ENCODE assay signal across 1 cellular context in the genomic region with DNA sequence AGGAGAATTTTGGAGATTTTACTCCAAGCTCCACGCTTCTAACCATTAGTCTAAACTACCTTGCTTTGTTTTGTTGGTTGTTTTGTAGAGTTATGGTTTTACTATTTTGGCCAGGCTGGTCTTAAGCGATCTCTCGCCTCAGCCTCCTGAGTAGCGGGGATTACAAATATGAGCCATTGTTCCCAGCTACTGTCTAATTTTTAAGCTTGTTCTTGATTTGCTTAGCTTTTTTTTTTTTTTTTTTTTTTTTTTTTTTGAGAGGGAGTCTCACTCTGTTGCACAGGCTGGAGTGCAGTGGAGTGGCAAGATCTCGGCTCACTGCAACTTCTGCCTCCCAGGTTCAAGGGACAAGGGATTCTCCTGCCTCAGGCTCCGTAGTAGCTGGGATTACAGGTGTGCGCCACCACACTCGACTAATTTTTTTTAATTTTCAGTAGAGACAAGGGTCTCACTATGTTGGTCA.
TF ChIP-seq lines count a peak whose summit lies in the region.

No MANE protein-coding gene starts in this region.

TF ChIP-seq in GM23338, 12 proteins besides CTCF, POLR2A, EP300 and RAD21:
- TF ChIP-seq CREB1 (CRISPR knock-in tag; IDR thresholded peaks at IDR 0.05; ENCODE audit: low read depth) (no peak), JUNB (IDR thresholded peaks at IDR 0.05; ENCODE audit: unreplicated experiment) (no peak), POLR2AphosphoS5 (IDR thresholded peaks at IDR 0.05; ENCODE audit: low read depth) (no peak), ZNF114 (CRISPR knock-in tag; IDR thresholded peaks at IDR 0.05) (no peak), EZH2phosphoT487 (IDR thresholded peaks at IDR 0.05; ENCODE audit: unreplicated experiment) (no peak), NANOG (IDR thresholded peaks at IDR 0.05; ENCODE audit: borderline replicate concordance) (no peak), ZNF331 (CRISPR knock-in tag; IDR thresholded peaks at IDR 0.05; ENCODE audit: low read depth) (no peak), EZH2 (IDR thresholded peaks at IDR 0.05; ENCODE audit: low read depth, unreplicated experiment) (no peak), ETS1 (IDR thresholded peaks at IDR 0.05) (no peak)
- TF ChIP-seq, protein P1, sequence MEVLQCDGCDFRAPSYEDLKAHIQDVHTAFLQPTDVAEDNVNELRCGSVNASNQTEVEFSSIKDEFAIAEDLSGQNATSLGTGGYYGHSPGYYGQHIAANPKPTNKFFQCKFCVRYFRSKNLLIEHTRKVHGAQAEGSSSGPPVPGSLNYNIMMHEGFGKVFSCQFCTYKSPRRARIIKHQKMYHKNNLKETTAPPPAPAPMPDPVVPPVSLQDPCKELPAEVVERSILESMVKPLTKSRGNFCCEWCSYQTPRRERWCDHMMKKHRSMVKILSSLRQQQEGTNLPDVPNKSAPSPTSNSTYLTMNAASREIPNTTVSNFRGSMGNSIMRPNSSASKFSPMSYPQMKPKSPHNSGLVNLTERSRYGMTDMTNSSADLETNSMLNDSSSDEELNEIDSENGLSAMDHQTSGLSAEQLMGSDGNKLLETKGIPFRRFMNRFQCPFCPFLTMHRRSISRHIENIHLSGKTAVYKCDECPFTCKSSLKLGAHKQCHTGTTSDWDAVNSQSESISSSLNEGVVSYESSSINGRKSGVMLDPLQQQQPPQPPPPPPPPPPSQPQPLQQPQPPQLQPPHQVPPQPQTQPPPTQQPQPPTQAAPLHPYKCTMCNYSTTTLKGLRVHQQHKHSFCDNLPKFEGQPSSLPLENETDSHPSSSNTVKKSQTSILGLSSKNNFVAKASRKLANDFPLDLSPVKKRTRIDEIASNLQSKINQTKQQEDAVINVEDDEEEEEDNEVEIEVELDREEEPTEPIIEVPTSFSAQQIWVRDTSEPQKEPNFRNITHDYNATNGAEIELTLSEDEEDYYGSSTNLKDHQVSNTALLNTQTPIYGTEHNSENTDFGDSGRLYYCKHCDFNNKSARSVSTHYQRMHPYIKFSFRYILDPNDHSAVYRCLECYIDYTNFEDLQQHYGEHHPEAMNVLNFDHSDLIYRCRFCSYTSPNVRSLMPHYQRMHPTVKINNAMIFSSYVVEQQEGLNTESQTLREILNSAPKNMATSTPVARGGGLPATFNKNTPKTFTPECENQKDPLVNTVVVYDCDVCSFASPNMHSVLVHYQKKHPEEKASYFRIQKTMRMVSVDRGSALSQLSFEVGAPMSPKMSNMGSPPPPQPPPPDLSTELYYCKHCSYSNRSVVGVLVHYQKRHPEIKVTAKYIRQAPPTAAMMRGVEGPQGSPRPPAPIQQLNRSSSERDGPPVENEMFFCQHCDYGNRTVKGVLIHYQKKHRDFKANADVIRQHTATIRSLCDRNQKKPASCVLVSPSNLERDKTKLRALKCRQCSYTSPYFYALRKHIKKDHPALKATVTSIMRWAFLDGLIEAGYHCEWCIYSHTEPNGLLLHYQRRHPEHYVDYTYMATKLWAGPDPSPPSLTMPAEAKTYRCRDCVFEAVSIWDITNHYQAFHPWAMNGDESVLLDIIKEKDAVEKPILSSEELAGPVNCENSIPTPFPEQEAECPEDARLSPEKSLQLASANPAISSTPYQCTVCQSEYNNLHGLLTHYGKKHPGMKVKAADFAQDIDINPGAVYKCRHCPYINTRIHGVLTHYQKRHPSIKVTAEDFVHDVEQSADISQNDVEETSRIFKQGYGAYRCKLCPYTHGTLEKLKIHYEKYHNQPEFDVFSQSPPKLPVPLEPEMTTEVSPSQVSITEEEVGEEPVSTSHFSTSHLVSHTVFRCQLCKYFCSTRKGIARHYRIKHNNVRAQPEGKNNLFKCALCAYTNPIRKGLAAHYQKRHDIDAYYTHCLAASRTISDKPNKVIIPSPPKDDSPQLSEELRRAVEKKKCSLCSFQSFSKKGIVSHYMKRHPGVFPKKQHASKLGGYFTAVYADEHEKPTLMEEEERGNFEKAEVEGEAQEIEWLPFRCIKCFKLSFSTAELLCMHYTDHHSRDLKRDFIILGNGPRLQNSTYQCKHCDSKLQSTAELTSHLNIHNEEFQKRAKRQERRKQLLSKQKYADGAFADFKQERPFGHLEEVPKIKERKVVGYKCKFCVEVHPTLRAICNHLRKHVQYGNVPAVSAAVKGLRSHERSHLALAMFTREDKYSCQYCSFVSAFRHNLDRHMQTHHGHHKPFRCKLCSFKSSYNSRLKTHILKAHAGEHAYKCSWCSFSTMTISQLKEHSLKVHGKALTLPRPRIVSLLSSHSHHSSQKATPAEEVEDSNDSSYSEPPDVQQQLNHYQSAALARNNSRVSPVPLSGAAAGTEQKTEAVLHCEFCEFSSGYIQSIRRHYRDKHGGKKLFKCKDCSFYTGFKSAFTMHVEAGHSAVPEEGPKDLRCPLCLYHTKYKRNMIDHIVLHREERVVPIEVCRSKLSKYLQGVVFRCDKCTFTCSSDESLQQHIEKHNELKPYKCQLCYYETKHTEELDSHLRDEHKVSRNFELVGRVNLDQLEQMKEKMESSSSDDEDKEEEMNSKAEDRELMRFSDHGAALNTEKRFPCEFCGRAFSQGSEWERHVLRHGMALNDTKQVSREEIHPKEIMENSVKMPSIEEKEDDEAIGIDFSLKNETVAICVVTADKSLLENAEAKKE (CRISPR knock-in tag; IDR thresholded peaks at IDR 0.05): no peak
- TF ChIP-seq, protein P2, sequence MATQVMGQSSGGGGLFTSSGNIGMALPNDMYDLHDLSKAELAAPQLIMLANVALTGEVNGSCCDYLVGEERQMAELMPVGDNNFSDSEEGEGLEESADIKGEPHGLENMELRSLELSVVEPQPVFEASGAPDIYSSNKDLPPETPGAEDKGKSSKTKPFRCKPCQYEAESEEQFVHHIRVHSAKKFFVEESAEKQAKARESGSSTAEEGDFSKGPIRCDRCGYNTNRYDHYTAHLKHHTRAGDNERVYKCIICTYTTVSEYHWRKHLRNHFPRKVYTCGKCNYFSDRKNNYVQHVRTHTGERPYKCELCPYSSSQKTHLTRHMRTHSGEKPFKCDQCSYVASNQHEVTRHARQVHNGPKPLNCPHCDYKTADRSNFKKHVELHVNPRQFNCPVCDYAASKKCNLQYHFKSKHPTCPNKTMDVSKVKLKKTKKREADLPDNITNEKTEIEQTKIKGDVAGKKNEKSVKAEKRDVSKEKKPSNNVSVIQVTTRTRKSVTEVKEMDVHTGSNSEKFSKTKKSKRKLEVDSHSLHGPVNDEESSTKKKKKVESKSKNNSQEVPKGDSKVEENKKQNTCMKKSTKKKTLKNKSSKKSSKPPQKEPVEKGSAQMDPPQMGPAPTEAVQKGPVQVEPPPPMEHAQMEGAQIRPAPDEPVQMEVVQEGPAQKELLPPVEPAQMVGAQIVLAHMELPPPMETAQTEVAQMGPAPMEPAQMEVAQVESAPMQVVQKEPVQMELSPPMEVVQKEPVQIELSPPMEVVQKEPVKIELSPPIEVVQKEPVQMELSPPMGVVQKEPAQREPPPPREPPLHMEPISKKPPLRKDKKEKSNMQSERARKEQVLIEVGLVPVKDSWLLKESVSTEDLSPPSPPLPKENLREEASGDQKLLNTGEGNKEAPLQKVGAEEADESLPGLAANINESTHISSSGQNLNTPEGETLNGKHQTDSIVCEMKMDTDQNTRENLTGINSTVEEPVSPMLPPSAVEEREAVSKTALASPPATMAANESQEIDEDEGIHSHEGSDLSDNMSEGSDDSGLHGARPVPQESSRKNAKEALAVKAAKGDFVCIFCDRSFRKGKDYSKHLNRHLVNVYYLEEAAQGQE (IDR thresholded peaks at IDR 0.05; ENCODE audit: unreplicated experiment): no peak
TF ChIP-seq in GM23338: peak in this region for 0.
